In genomic region chr12:94771741-94772140, GRCh38 we compare ENCODE assay signal across 20 cellular contexts.
DNase-seq lines count a peak whose midpoint lies in the region; ATAC-seq, FAIRE-seq and TF ChIP-seq lines count a peak whose summit lies in the region.
"Had no signal": no experiment of that assay in that cellular context is flagged by ENCODE, and none has a peak within 500 bp of the region (broad histone marks: within the 10 kb centered on the region; RNA-seq: fewer than 3 reads in every experiment).

No MANE protein-coding gene starts in this region.

- CTCF ChIA-PET in A549 (lab: Yijun Ruan, JAX) (interaction anchor here (2.0 kb wide), 1 partner anchor 8 kb away, joined by 4 read pairs; no protein-coding TSS in a partner anchor), IMR-90 (lab: Yijun Ruan, JAX) (interaction anchor here (1.3 kb wide), 1 partner anchor 11 kb away, joined by 3 read pairs; no protein-coding TSS in a partner anchor)

- H2AK9ac ChIP-seq in IMR-90 (replicated peaks; ENCODE audit: low read depth, low read length, poor library complexity) = no peak overlapping the region

- dilution Hi-C loops in IMR-90 (cut with HindIII; ENCODE audit: low sequenced_read_pairs, unreplicated experiment) = no loop called here

- no peak overlapping the region for H3K4ac ChIP-seq in IMR-90 (ENCODE audit: low read depth, low read length)
- no peak overlapping the region for H3K4ac ChIP-seq in neuronal stem cell (ENCODE audit: low read length)

- TF ChIP-seq POLR2A in A549 (IDR thresholded peaks at IDR 0.05; ENCODE audit: low read length) (no peak), IMR-90 (IDR thresholded peaks at IDR 0.05; ENCODE audit: low read depth, low read length) (no peak)

- no peak for TF ChIP-seq CTCF in A549 (IDR thresholded peaks at IDR 0.05)
- no peak for TF ChIP-seq CTCF in IMR-90 (conservative IDR thresholded peaks at IDR 0.05; ENCODE audit: low read depth, low read length)
- no peak for TF ChIP-seq CTCF in endothelial cell (IDR thresholded peaks at IDR 0.05; ENCODE audit: unreplicated experiment)

- 51% methylated on average over 5 of the region's 5 CpGs for WGBS in A549 (ENCODE audit: missing lambda C conversion rate)
- WGBS in IMR-90 (ENCODE audit: extremely low coverage in 2 of 2, insufficient read length in 1 of 2), 2 experiments = no CpG with 5 or more reads among the region's 5 CpGs
- no CpG with 5 or more reads among the region's 5 CpGs for WGBS in neuronal stem cell (ENCODE audit: extremely low coverage in 2 of 2, insufficient read length in 2 of 2, insufficient replicate concordance in 1 of 2), 2 donors

- H3K14ac ChIP-seq in IMR-90 (replicated peaks; ENCODE audit: low read depth, low read length) (no peak overlapping the region), neuronal stem cell (ENCODE audit: low read length) (no peak overlapping the region)

- H3K18ac ChIP-seq in IMR-90 (ENCODE audit: low read depth, low read length) = no peak overlapping the region
- H3K18ac ChIP-seq in neuronal stem cell (ENCODE audit: low read length) = no peak overlapping the region

- H4K91ac ChIP-seq in IMR-90 (ENCODE audit: insufficient read depth, low read depth, low read length) (no peak overlapping the region), neuronal stem cell (ENCODE audit: low read depth, low read length, poor library complexity) (peak overlapping the region; percentile 16)

- H2AK5ac ChIP-seq in IMR-90 (ENCODE audit: low read depth, low read length) (no peak overlapping the region), neuronal stem cell (ENCODE audit: low read depth, low read length) (no peak overlapping the region)

- H3K27me3 Mint-ChIP-seq in endothelial cell (ENCODE audit: unreplicated experiment) = peaks cover 3% of the 10 kb centered on the region
- H3K27me3 Mint-ChIP-seq: B cell had no signal

- BruUV-seq in IMR-90 (replicated peaks; lab: Mats Ljungman, UMichigan) = no TSS peak

- no peak overlapping the region for H3K4me3 ChIP-seq in A549
- no peak overlapping the region for H3K4me3 ChIP-seq in IMR-90 (ENCODE audit: insufficient read depth, low read depth, low read length)
- no peak overlapping the region for H3K4me3 ChIP-seq in neuronal stem cell (ENCODE audit: low read length in 2 of 2)
- H3K4me3 ChIP-seq: BLaER1 treated with 17β-estradiol and CSF1 and Interleukin-3, amounts not matched to agents 10 nM and 100 nM; GM12878; GM23338 had no signal

- H4K5ac ChIP-seq in IMR-90 (ENCODE audit: low read depth, low read length) = no peak overlapping the region

- no peak overlapping the region for H3K9ac ChIP-seq in IMR-90 (ENCODE audit: low read depth, low read length)
- H3K9ac ChIP-seq in neuronal stem cell (ENCODE audit: low read depth, low read length, poor library complexity) = no peak overlapping the region
- H3K9ac ChIP-seq: BLaER1 treated with 17β-estradiol and CSF1 and Interleukin-3, amounts not matched to agents 10 nM and 100 nM had no signal

- H2BK20ac ChIP-seq in IMR-90 (ENCODE audit: low read depth, low read length) = no peak overlapping the region

- peak overlapping the region; percentile 20 for H3K27ac Mint-ChIP-seq in endothelial cell (ENCODE audit: unreplicated experiment)
- H3K27ac Mint-ChIP-seq: B cell, GM23338 had no signal

- no peak overlapping the region for H2BK12ac ChIP-seq in neuronal stem cell (ENCODE audit: low read length)

- H3K23ac ChIP-seq in IMR-90 (ENCODE audit: low read depth, low read length) (no peak overlapping the region), neuronal stem cell (ENCODE audit: low read depth, low read length, poor library complexity) (no peak overlapping the region)

- intact Hi-C loops in IMR-90 (cut with micrococcal nuclease) = no loop called here

- H2BK120ac ChIP-seq in IMR-90 (ENCODE audit: low read depth, low read length) = no peak overlapping the region
- no peak overlapping the region for H2BK120ac ChIP-seq in neuronal stem cell (ENCODE audit: low read depth, low read length)

- H4K8ac ChIP-seq in IMR-90 (ENCODE audit: low read depth in 2 of 2, low read length in 2 of 2) (no peak overlapping the region), neuronal stem cell (ENCODE audit: low read depth, low read length) (no peak overlapping the region)

- H3K4me1 Mint-ChIP-seq in endothelial cell (ENCODE audit: unreplicated experiment) = peaks cover 59% of the 10 kb centered on the region

- H3K4me2 ChIP-seq in A549 (no peak overlapping the region), IMR-90 (ENCODE audit: low read depth, low read length) (no peak overlapping the region), neuronal stem cell (ENCODE audit: insufficient read depth, low read length, poor library complexity, severe bottlenecking) (no peak overlapping the region)
- H3K4me2 ChIP-seq: BLaER1 treated with 17β-estradiol and CSF1 and Interleukin-3, amounts not matched to agents 10 nM and 100 nM; GM23338 had no signal

- H3K4me3 Mint-ChIP-seq in endothelial cell (ENCODE audit: unreplicated experiment) = no peak overlapping the region
- H3K4me3 Mint-ChIP-seq: B cell; CD8-positive, alpha-beta memory T cell; GM23338 had no signal

- no peak overlapping the region for H2BK5ac ChIP-seq in IMR-90 (ENCODE audit: low read depth, low read length, poor library complexity, severe bottlenecking)
- no peak overlapping the region for H2BK5ac ChIP-seq in neuronal stem cell (ENCODE audit: low read length)

- H3K36me3 Mint-ChIP-seq in endothelial cell (ENCODE audit: low read depth, unreplicated experiment) = no peaks in the 10 kb centered on the region
- H3K36me3 Mint-ChIP-seq: CD8-positive, alpha-beta memory T cell had no signal

- no peak for TF ChIP-seq RAD21 in A549 (conservative IDR thresholded peaks at IDR 0.05 in 1 of 2, IDR thresholded peaks at IDR 0.05 in 1 of 2)
- no peak for TF ChIP-seq RAD21 in IMR-90 (IDR thresholded peaks at IDR 0.05; ENCODE audit: low read length)

- H3K9me3 Mint-ChIP-seq in endothelial cell (ENCODE audit: unreplicated experiment) = no peaks in the 10 kb centered on the region
- H3K9me3 Mint-ChIP-seq: GM23338 had no signal

- H3K27ac ChIP-seq in A549 = no peak overlapping the region
- H3K27ac ChIP-seq in IMR-90 (ENCODE audit: insufficient read depth, low read length) = no peak overlapping the region
- H3K27ac ChIP-seq in neuronal stem cell (replicated peaks; ENCODE audit: low read length) = no peak overlapping the region
- H3K27ac ChIP-seq: BLaER1 treated with 17β-estradiol and CSF1 and Interleukin-3, amounts not matched to agents 10 nM and 100 nM had no signal

- H3K9me1 ChIP-seq in IMR-90 (ENCODE audit: insufficient read depth, low read length) = no peaks in the 10 kb centered on the region

- no peak overlapping the region for H3K56ac ChIP-seq in IMR-90 (ENCODE audit: extremely low read depth, insufficient read depth, low read length)

- no peaks in the 10 kb centered on the region for H3K79me1 ChIP-seq in IMR-90 (ENCODE audit: low read depth in 1 of 2, low read length in 2 of 2)
- no peaks in the 10 kb centered on the region for H3K79me1 ChIP-seq in neuronal stem cell (ENCODE audit: low read depth, low read length)

- H4K20me1 ChIP-seq in IMR-90 (ENCODE audit: insufficient read depth, low read length) = no peaks in the 10 kb centered on the region
- H4K20me1 ChIP-seq: BLaER1 treated with 17β-estradiol and CSF1 and Interleukin-3, amounts not matched to agents 10 nM and 100 nM had no signal

- H3K27me3 ChIP-seq in IMR-90 (ENCODE audit: control insufficient read depth, insufficient read depth, low read length) (peaks cover 27% of the 10 kb centered on the region), neuronal stem cell (ENCODE audit: control insufficient read depth in 3 of 3, insufficient read depth in 3 of 3, low read depth in 1 of 3, low read length in 3 of 3) (peaks cover 0 to 12% (median 0%) of the 10 kb centered on the region in 3 experiments)
- H3K27me3 ChIP-seq: BLaER1 treated with 17β-estradiol and CSF1 and Interleukin-3, amounts not matched to agents 10 nM and 100 nM had no signal

- H3K9me3 ChIP-seq in A549 = no peaks in the 10 kb centered on the region
- peaks cover 3% of the 10 kb centered on the region; the same call in 1 of the 2 replicates for H3K9me3 ChIP-seq in IMR-90 (ENCODE audit: control insufficient read depth, insufficient read depth, low read length)
- no peaks in the 10 kb centered on the region for H3K9me3 ChIP-seq in neuronal stem cell (replicated peaks in 1 of 2; ENCODE audit: control insufficient read depth in 2 of 2, insufficient read depth in 1 of 2, low read depth in 1 of 2, low read length in 2 of 2)

- no peaks in the 10 kb centered on the region for H3K36me3 ChIP-seq in IMR-90 (ENCODE audit: control insufficient read depth, insufficient read depth, low read length)
- H3K36me3 ChIP-seq in neuronal stem cell (replicated peaks in 1 of 2; ENCODE audit: control insufficient read depth in 2 of 2, insufficient read depth in 2 of 2, low read length in 2 of 2) = no peaks in the 10 kb centered on the region
- H3K36me3 ChIP-seq: BLaER1 treated with 17β-estradiol and CSF1 and Interleukin-3, amounts not matched to agents 10 nM and 100 nM had no signal

- no peaks in the 10 kb centered on the region for H3K4me1 ChIP-seq in A549
- H3K4me1 ChIP-seq in IMR-90 (ENCODE audit: control insufficient read depth, insufficient read depth, low read length) = no peaks in the 10 kb centered on the region
- H3K4me1 ChIP-seq in neuronal stem cell (ENCODE audit: control insufficient read depth in 2 of 2, insufficient read depth in 1 of 2, low read depth in 1 of 2, low read length in 2 of 2) = peaks cover 2 to 3% of the 10 kb centered on the region in 2 donors

- DNase-seq in A549 (ENCODE audit: low read depth in 1 of 2, low spot score in 1 of 2) = no peak
- DNase-seq in IMR-90 = no peak
- DNase-seq in endothelial cell (ENCODE audit: low spot score) = no peak
- DNase-seq in neuronal stem cell (ENCODE audit: low spot score) = no peak
- no peak for DNase-seq in RPMI8226
- no peak for DNase-seq in ecto neural progenitor cell (ENCODE audit: low spot score)
- DNase-seq: 8988T; CD8-positive, alpha-beta memory T cell; COR-L47; DMS53; DND-41; EL; HCEC 1CT had no signal

- POLR2A ChIA-PET in A549 (lab: Yijun Ruan, JAX) (no interaction called here), IMR-90 (lab: Charles Lee; ENCODE audit: unreplicated experiment) (no interaction called here)

- TF ChIP-seq EP300 in A549 (IDR thresholded peaks at IDR 0.05) = no peak

- H2BK15ac ChIP-seq in IMR-90 (ENCODE audit: low read depth, low read length) (no peak overlapping the region), neuronal stem cell (ENCODE audit: low read length) (no peak overlapping the region)

- in situ Hi-C loops in IMR-90 (cut with MboI; ENCODE audit: low sequenced_read_pairs) = loop anchor here (25.0 kb wide), 1 partner anchor 634 kb away; the partner anchor contains the start of gene PLXNC1

- FAIRE-seq in A549 (lab: Jason Lieb, UNC) = no peak
- FAIRE-seq: GM12878, H54, HTR-8/SVneo had no signal

- ATAC-seq in A549 = no peak
- no peak for ATAC-seq in IMR-90 (ENCODE audit: low read depth)
- ATAC-seq in GM18517 (IDR thresholded peaks at IDR 0.05; ENCODE audit: unreplicated experiment) = no peak
- ATAC-seq: GM12878, GM23338 had no signal

- H2AFZ ChIP-seq in IMR-90 (replicated peaks; ENCODE audit: low read length, poor library complexity) (no peak overlapping the region), neuronal stem cell (ENCODE audit: low read length) (no peak overlapping the region)
- H2AFZ ChIP-seq: GM23338 had no signal

TF ChIP-seq in A549, 52 proteins besides CTCF, POLR2A, EP300 and RAD21 (continues in another document):
- peak; percentile 26 for TF ChIP-seq MAFK (IDR thresholded peaks at IDR 0.05; ENCODE audit: partially characterized antibody)

TF ChIP-seq in IMR-90, 13 proteins besides CTCF, POLR2A, EP300 and RAD21 (continues in another document):
- no peak for TF ChIP-seq RCOR1 (IDR thresholded peaks at IDR 0.05; ENCODE audit: insufficient replicate concordance, low read length)
